Comparison of ENCODE assay signal across 1 cellular context in the genomic region with DNA sequence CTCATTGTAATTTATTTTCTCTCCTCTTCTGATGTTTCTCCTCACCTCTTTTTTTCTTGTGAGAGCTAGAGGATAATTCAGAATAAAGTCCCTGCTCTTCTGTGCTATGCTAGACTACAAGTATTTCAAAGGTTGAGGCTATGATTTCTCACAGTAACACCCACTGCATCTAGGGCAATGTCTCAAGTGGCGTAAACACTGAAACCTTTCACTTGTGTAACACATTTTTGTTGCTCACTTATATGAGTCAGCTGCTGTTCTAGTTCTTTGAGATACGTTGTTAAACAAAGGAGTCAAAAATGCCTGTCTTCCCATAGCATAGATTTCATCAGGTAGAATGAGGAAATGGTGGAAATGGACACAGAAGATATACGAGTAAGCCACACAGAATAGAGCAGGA.
TF ChIP-seq lines count a peak whose summit lies in the region.

No MANE protein-coding gene starts in this region.

TF ChIP-seq in WTC11, 78 proteins besides CTCF, POLR2A, EP300 and RAD21 (continued from another document):
- no peak for TF ChIP-seq JAZF1 (CRISPR knock-in tag; IDR thresholded peaks at IDR 0.05)
- TF ChIP-seq NFATC4 (CRISPR knock-in tag; IDR thresholded peaks at IDR 0.05) = no peak
- no peak for TF ChIP-seq TP53 (CRISPR knock-in tag; IDR thresholded peaks at IDR 0.05)
- TF ChIP-seq, protein P1, sequence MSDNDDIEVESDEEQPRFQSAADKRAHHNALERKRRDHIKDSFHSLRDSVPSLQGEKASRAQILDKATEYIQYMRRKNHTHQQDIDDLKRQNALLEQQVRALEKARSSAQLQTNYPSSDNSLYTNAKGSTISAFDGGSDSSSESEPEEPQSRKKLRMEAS (CRISPR knock-in tag; IDR thresholded peaks at IDR 0.05) = no peak
- no peak for TF ChIP-seq RELA (CRISPR knock-in tag; IDR thresholded peaks at IDR 0.05; ENCODE audit: borderline replicate concordance)
- TF ChIP-seq RORB (CRISPR knock-in tag; IDR thresholded peaks at IDR 0.05) = no peak
- TF ChIP-seq ELF4 (CRISPR knock-in tag; IDR thresholded peaks at IDR 0.05; ENCODE audit: low read depth) = no peak
- TF ChIP-seq NFYB (CRISPR knock-in tag; conservative IDR thresholded peaks at IDR 0.05; ENCODE audit: low read depth) = no peak
- TF ChIP-seq, protein P2, sequence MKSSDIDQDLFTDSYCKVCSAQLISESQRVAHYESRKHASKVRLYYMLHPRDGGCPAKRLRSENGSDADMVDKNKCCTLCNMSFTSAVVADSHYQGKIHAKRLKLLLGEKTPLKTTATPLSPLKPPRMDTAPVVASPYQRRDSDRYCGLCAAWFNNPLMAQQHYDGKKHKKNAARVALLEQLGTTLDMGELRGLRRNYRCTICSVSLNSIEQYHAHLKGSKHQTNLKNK (CRISPR knock-in tag; IDR thresholded peaks at IDR 0.05) = no peak
- no peak for TF ChIP-seq TCF7 (CRISPR knock-in tag; IDR thresholded peaks at IDR 0.05; ENCODE audit: low read depth)
- no peak for TF ChIP-seq EMX1 (CRISPR knock-in tag; IDR thresholded peaks at IDR 0.05)
TF ChIP-seq in WTC11: peak in this region for 0.
